14 cellular contexts compared by ENCODE assay signal in genomic region chr20:49987868-49988690, GRCh38. TPM values are rescaled to one million over a fixed set of nuclear protein-coding genes. Genes with fewer than 3 reads are reported as not detected.
DNase-seq lines count a peak whose midpoint lies in the region; ATAC-seq and TF ChIP-seq lines count a peak whose summit lies in the region.
"Had no signal": no experiment of that assay in that cellular context is flagged by ENCODE, and none has a peak within 500 bp of the region (broad histone marks: within the 10 kb centered on the region; RNA-seq: fewer than 3 reads in every experiment).

No MANE protein-coding gene starts in this region.

- H3K9me3 ChIP-seq in right atrium auricular region (no peaks in the 10 kb centered on the region), right cardiac atrium (ENCODE audit: control insufficient read depth, low read length) (no peaks in the 10 kb centered on the region), uterus (no peaks in the 10 kb centered on the region), body of pancreas (no peaks in the 10 kb centered on the region)
- H3K9me3 ChIP-seq: MG63 had no signal

- ATAC-seq in right cardiac atrium (no peak), body of pancreas (no peak)
- ATAC-seq: activated CD8-positive, alpha-beta T cell treated with anti-CD3 and anti-CD28 coated beads, Interleukin-2, amount 10 ng/mL, durations not matched to agents 7 days and 5 days; effector memory CD8-positive, alpha-beta T cell had no signal

- intact Hi-C loops in right cardiac atrium (cut with DNase I) (loop anchor here in 3 of 4 donors (10.0 kb wide), 2 partner anchors 177 to 187 kb away; no protein-coding TSS in a partner anchor), uterus (cut with DNase I; ENCODE audit: low total_unique reads) (loop anchor here (10.0 kb wide), 1 partner anchor 187 kb away; no protein-coding TSS in a partner anchor), body of pancreas (cut with DNase I) (no loop called here)

- 71% methylated on average over 18 of the region's 18 CpGs for WGBS in right cardiac atrium
- WGBS in body of pancreas, 2 donors, result 75 to 91% methylated on average over 14 to 16 of the region's 18 CpGs

- H3K27ac ChIP-seq in right atrium auricular region (peak overlapping the region; percentile 23 to 28), right cardiac atrium (ENCODE audit: low read length) (no peak overlapping the region), uterus (peak overlapping the region; percentile 22 to 60), body of pancreas (no peak overlapping the region)

- TF ChIP-seq CTCF in right atrium auricular region (IDR thresholded peaks at IDR 0.05) (no peak), brain (conservative IDR thresholded peaks at IDR 0.05) (no peak), nephron (IDR thresholded peaks at IDR 0.05; ENCODE audit: unreplicated experiment in 3 of 3) (no peak), uterus (IDR thresholded peaks at IDR 0.05) (no peak), body of pancreas (IDR thresholded peaks at IDR 0.05) (no peak)

- H3K4me3 Mint-ChIP-seq in brain (peak overlapping the region in 2 of 5 experiments; percentile 54 to 69), nephron (peak overlapping the region; percentile 66 to 83 (median 69))
- H3K4me3 Mint-ChIP-seq: activated CD8-positive, alpha-beta T cell treated with anti-CD3 and anti-CD28 coated beads, Interleukin-2, amount 10 ng/mL, durations not matched to agents 7 days and 5 days; effector memory CD8-positive, alpha-beta T cell had no signal

- H3K27ac Mint-ChIP-seq in brain (peak overlapping the region in 3 of 5 experiments; percentile 38 to 70 (median 64)), nephron (peak overlapping the region; percentile 87 to 95 (median 89))
- H3K27ac Mint-ChIP-seq: activated CD8-positive, alpha-beta T cell treated with anti-CD3 and anti-CD28 coated beads, Interleukin-2, amount 10 ng/mL, durations not matched to agents 7 days and 5 days; effector memory CD8-positive, alpha-beta T cell had no signal

- H3K4me1 Mint-ChIP-seq in brain, result peaks cover 75% of the 10 kb centered on the region
- peaks cover 74% of the 10 kb centered on the region for H3K4me1 Mint-ChIP-seq in nephron

- peaks cover 11% of the 10 kb centered on the region for H3K36me3 Mint-ChIP-seq in brain
- peaks cover 32% of the 10 kb centered on the region for H3K36me3 Mint-ChIP-seq in nephron (ENCODE audit: low read depth)

- H3K27me3 Mint-ChIP-seq in brain, result no peaks in the 10 kb centered on the region
- peaks cover 6% of the 10 kb centered on the region for H3K27me3 Mint-ChIP-seq in nephron (ENCODE audit: low read depth)

- H3K4me3 ChIP-seq in right atrium auricular region (no peak overlapping the region), right cardiac atrium (ENCODE audit: low read length) (no peak overlapping the region), uterus (no peak overlapping the region), body of pancreas (no peak overlapping the region)
- H3K4me3 ChIP-seq: MG63 had no signal

- DNase-seq in right atrium auricular region (ENCODE audit: low spot score) (no peak), right cardiac atrium (no peak), uterus (no peak), globus pallidus (ENCODE audit: low spot score) (no peak), body of pancreas (no peak), NCI-H510A (lab: John Stamatoyannopoulos, UW) (no peak)
- DNase-seq: activated CD8-positive, alpha-beta T cell treated with anti-CD3 and anti-CD28 coated beads, Interleukin-2, amount 10 ng/mL, durations not matched to agents 7 days and 5 days; activated gamma-delta T cell; effector memory CD8-positive, alpha-beta T cell; MG63; small intestine had no signal

- H3K36me3 ChIP-seq in right atrium auricular region (no peaks in the 10 kb centered on the region), uterus (no peaks in the 10 kb centered on the region), body of pancreas (replicated peaks in 1 of 2; ENCODE audit: insufficient read depth in 1 of 2, low read depth in 2 of 2) (no peaks in the 10 kb centered on the region)

- TF ChIP-seq POLR2A in uterus (IDR thresholded peaks at IDR 0.05) (no peak), body of pancreas (IDR thresholded peaks at IDR 0.05) (no peak)

- H3K27me3 ChIP-seq in right atrium auricular region (no peaks in the 10 kb centered on the region), right cardiac atrium (ENCODE audit: control insufficient read depth, insufficient read depth) (no peaks in the 10 kb centered on the region), uterus (no peaks in the 10 kb centered on the region), body of pancreas (no peaks in the 10 kb centered on the region)
- H3K27me3 ChIP-seq: MG63 had no signal

- H3K4me1 ChIP-seq in right atrium auricular region, result peaks cover 0 to 75% of the 10 kb centered on the region in 2 donors
- H3K4me1 ChIP-seq in right cardiac atrium (ENCODE audit: control insufficient read depth, insufficient read depth, low read length), result peaks cover 2% of the 10 kb centered on the region
- peaks cover 0 to 9% of the 10 kb centered on the region in 2 donors for H3K4me1 ChIP-seq in uterus
- peaks cover 4% of the 10 kb centered on the region for H3K4me1 ChIP-seq in body of pancreas

- H3K9me3 Mint-ChIP-seq in brain (peaks cover 0 to 7% (median 0%) of the 10 kb centered on the region in 5 experiments), nephron (no peaks in the 10 kb centered on the region)
- H3K9me3 Mint-ChIP-seq: effector memory CD8-positive, alpha-beta T cell had no signal

RNA-seq across cellular contexts. Expression of gene SNAI1, which starts 5.3 kb away (rescaled TPM):
- total RNA-seq in right atrium auricular region (1 to 10 TPM; 4.3 to 4.4 TPM), right cardiac atrium (1 to 10 TPM; 2.9 to 6.0 (median 3.4) TPM), uterus (10 to 100 TPM in 1 of 4 donors, 1 to 10 TPM in 3; 1.0 to 15.4 (median 4.5) TPM), body of pancreas (1 to 10 TPM in 1 of 2 donors, under 1 TPM in 1; 0.78 to 3.3 TPM)
- polyA plus RNA-seq in right cardiac atrium (8.4 TPM), brain (ENCODE audit: insufficient read depth, low read depth, low replicate concordance) (6.0 TPM)
- total RNA-seq: bronchial epithelial cell had no signal

RNA-seq across cellular contexts. Expression of gene RNF114, which starts 51.9 kb away (rescaled TPM):
- total RNA-seq in right atrium auricular region (100 to 1,000 TPM in 1 of 2 donors, 10 to 100 TPM in 1; 40.2 to 117 TPM), right cardiac atrium (10 to 100 TPM; 44.0 to 50.0 (median 47.1) TPM), uterus (100 to 1,000 TPM in 2 of 4 donors, 10 to 100 TPM in 2; 37.6 to 118 (median 88.0) TPM), body of pancreas (100 to 1,000 TPM in 1 of 2 donors, 10 to 100 TPM in 1; 82.0 to 181 TPM)
- polyA plus RNA-seq in right cardiac atrium (42.8 TPM), brain (ENCODE audit: insufficient read depth, low read depth, low replicate concordance) (82.0 TPM)

Comparison
In these comparisons a context has a peak if more than half of its experiments do, and no peak if none do; other contexts are left out.
1. H3K27ac ChIP-seq: peak in right atrium auricular region (2 of 2) and uterus (2 of 2); none in right cardiac atrium (single experiment) and body of pancreas (0 of 4).